10 cellular contexts compared by ENCODE assay signal in genomic region chr14:76710093-76711010, GRCh38. TPM values are rescaled to one million over a fixed set of nuclear protein-coding genes. Genes with fewer than 3 reads are reported as not detected.
A peak's percentile ranks its signal among the peaks of the same experiment; 100 is the strongest.
DNase-seq lines count a peak whose midpoint lies in the region; ATAC-seq and TF ChIP-seq lines count a peak whose summit lies in the region.
"Had no signal": no experiment of that assay in that cellular context is flagged by ENCODE, and none has a peak within 500 bp of the region (broad histone marks: within the 10 kb centered on the region; RNA-seq: fewer than 3 reads in every experiment).

No MANE protein-coding gene starts in this region.

- peak overlapping the region; percentile 77 for H3K27ac Mint-ChIP-seq in neural progenitor cell
- H3K27ac Mint-ChIP-seq: dendritic cell treated with granulocyte-macrophage colony-stimulating factor and Interleukin-4, amounts not matched to agents 40 ng/mL and 50 ng/mL, for 4 days; stimulated activated naive B cell treated with anti-CD40 and anti-IgM and Interleukin-4, amounts not matched to agents 10 μg/mL and 1 μg/mL and 100 μg/mL, for 72 hours had no signal

- H3K4me3 ChIP-seq in fibroblast of lung (replicated peaks in 1 of 4; ENCODE audit: control extremely low read depth in 1 of 4, insufficient read depth in 1 of 4, low read depth in 3 of 4, low read length in 4 of 4) (no peak overlapping the region), neural progenitor cell (no peak overlapping the region)

- no peaks in the 10 kb centered on the region for H3K27me3 Mint-ChIP-seq in neural progenitor cell (ENCODE audit: insufficient read depth, low read depth)

- H3K4me1 ChIP-seq in fibroblast of lung (ENCODE audit: control insufficient read depth, extremely low read depth, insufficient read depth, low read length) (no peaks in the 10 kb centered on the region), neural progenitor cell (peaks cover 6% of the 10 kb centered on the region)

- H3K36me3 ChIP-seq in fibroblast of lung (ENCODE audit: control insufficient read depth, insufficient read depth, low read length) (no peaks in the 10 kb centered on the region), neural progenitor cell (no peaks in the 10 kb centered on the region)

- H4K20me1 ChIP-seq in fibroblast of lung (ENCODE audit: control insufficient read depth, extremely low read depth, insufficient read depth, low read length) (no peaks in the 10 kb centered on the region), neural progenitor cell (ENCODE audit: low read depth) (no peaks in the 10 kb centered on the region)

- no peaks in the 10 kb centered on the region for H3K36me3 Mint-ChIP-seq in neural progenitor cell
- H3K36me3 Mint-ChIP-seq: stimulated activated naive B cell treated with anti-CD40 and anti-IgM and Interleukin-4, amounts not matched to agents 10 μg/mL and 1 μg/mL and 100 μg/mL, for 72 hours had no signal

- DNase-seq in A172 (ENCODE audit: low spot score), result peak; percentile 35
- DNase-seq in EL, result peak; percentile 50
- DNase-seq in NCI-H1105 treated with DMSO at 0.1 percent for 48 hours (lab: John Stamatoyannopoulos, UW), result peak; percentile 74
- peak; percentile 7 for DNase-seq in T follicular helper cell (ENCODE audit: low read depth)
- peak; percentile 20 to 63 for DNase-seq in fibroblast of lung (ENCODE audit: low read depth in 2 of 2)
- peak; percentile 66 for DNase-seq in neural progenitor cell (ENCODE audit: low spot score)
- DNase-seq: stimulated activated naive B cell treated with anti-CD40 and anti-IgM and Interleukin-4, amounts not matched to agents 10 μg/mL and 1 μg/mL and 100 μg/mL, for 72 hours had no signal

- H3F3A ChIP-seq in neural progenitor cell (ENCODE audit: low read depth), result peaks cover 4% of the 10 kb centered on the region

- TF ChIP-seq CTCF in fibroblast of lung (conservative IDR thresholded peaks at IDR 0.05 in 1 of 2, IDR thresholded peaks at IDR 0.05 in 1 of 2; ENCODE audit: low read depth in 1 of 2, low read length in 2 of 2), result peak; percentile 72 to 82
- TF ChIP-seq CTCF in neural progenitor cell (IDR thresholded peaks at IDR 0.05), result peak; percentile 84

- H3K4me2 ChIP-seq in fibroblast of lung (ENCODE audit: extremely low read depth, insufficient read depth, low read length) (no peak overlapping the region), neural progenitor cell (no peak overlapping the region)

- no peak for ATAC-seq in GM18858 (IDR thresholded peaks at IDR 0.05; ENCODE audit: unreplicated experiment)
- ATAC-seq in GM18868 (IDR thresholded peaks at IDR 0.05; ENCODE audit: unreplicated experiment), result no peak

- no peak overlapping the region for H3K4me3 Mint-ChIP-seq in neural progenitor cell
- H3K4me3 Mint-ChIP-seq: dendritic cell treated with granulocyte-macrophage colony-stimulating factor and Interleukin-4, amounts not matched to agents 40 ng/mL and 50 ng/mL, for 4 days; stimulated activated naive B cell treated with anti-CD40 and anti-IgM and Interleukin-4, amounts not matched to agents 10 μg/mL and 1 μg/mL and 100 μg/mL, for 72 hours had no signal

- peaks cover 8% of the 10 kb centered on the region for H3K9me3 Mint-ChIP-seq in neural progenitor cell
- H3K9me3 Mint-ChIP-seq: dendritic cell treated with granulocyte-macrophage colony-stimulating factor and Interleukin-4, amounts not matched to agents 40 ng/mL and 50 ng/mL, for 4 days; stimulated activated naive B cell treated with anti-CD40 and anti-IgM and Interleukin-4, amounts not matched to agents 10 μg/mL and 1 μg/mL and 100 μg/mL, for 72 hours had no signal

- no peaks in the 10 kb centered on the region for H3K79me2 ChIP-seq in fibroblast of lung (ENCODE audit: control insufficient read depth, insufficient read depth, low read length)
- no peaks in the 10 kb centered on the region for H3K79me2 ChIP-seq in neural progenitor cell (ENCODE audit: low read depth)

- peaks cover 6% of the 10 kb centered on the region for H3K4me1 Mint-ChIP-seq in neural progenitor cell
- H3K4me1 Mint-ChIP-seq: stimulated activated naive B cell treated with anti-CD40 and anti-IgM and Interleukin-4, amounts not matched to agents 10 μg/mL and 1 μg/mL and 100 μg/mL, for 72 hours had no signal

- H3K27ac ChIP-seq in fibroblast of lung (ENCODE audit: insufficient read depth, low read length), result no peak overlapping the region
- no peak overlapping the region for H3K27ac ChIP-seq in neural progenitor cell

- no peaks in the 10 kb centered on the region for H3K27me3 ChIP-seq in fibroblast of lung (ENCODE audit: control insufficient read depth, insufficient read depth, low read length)
- no peaks in the 10 kb centered on the region for H3K27me3 ChIP-seq in neural progenitor cell

- H3K9me3 ChIP-seq in fibroblast of lung (ENCODE audit: control insufficient read depth, insufficient read depth, low read depth, low read length) (no peaks in the 10 kb centered on the region), neural progenitor cell (ENCODE audit: low read depth) (no peaks in the 10 kb centered on the region)

- H2AFZ ChIP-seq in fibroblast of lung (ENCODE audit: low read length), result no peak overlapping the region
- peak overlapping the region; percentile 48 for H2AFZ ChIP-seq in neural progenitor cell (replicated peaks)

- H3K9ac ChIP-seq in fibroblast of lung (ENCODE audit: insufficient read depth, low read length) (no peak overlapping the region), neural progenitor cell (no peak overlapping the region)

RNA-seq across cellular contexts. Expression of gene VASH1, which starts 50.9 kb away (rescaled TPM):
- total RNA-seq in A172 (2014; rRNA removed; shearing (Covaris generic)), result 2.9 and 3.5 TPM in 2 replicates
- total RNA-seq in fibroblast of lung (4.5 and 6.2 TPM in 2 replicates), neural progenitor cell (ENCODE audit: low replicate concordance) (10.3 and 20.1 TPM in 2 replicates)
- polyA plus RNA-seq in fibroblast of lung, result 2.5 and 3.0 TPM in 2 replicates
- polyA plus RNA-seq in fibroblast of lung (2012), result 5.0 and 6.2 TPM in 2 replicates
- 6.0 and 8.4 TPM in 2 replicates for polyA minus RNA-seq in fibroblast of lung (ENCODE audit: low replicate concordance)

Comparison
In these comparisons a context has a peak if more than half of its experiments do, and no peak if none do; other contexts are left out.
1. DNase-seq: peak in every context shown above with its lines; median percentile 74 in NCI-H1105 treated with DMSO at 0.1 percent for 48 hours; 66 in neural progenitor cell; 50 in EL; 42 in fibroblast of lung; 35 in A172; 7 in T follicular helper cell.